1 cellular context compared by ENCODE assay signal in the genomic region with DNA sequence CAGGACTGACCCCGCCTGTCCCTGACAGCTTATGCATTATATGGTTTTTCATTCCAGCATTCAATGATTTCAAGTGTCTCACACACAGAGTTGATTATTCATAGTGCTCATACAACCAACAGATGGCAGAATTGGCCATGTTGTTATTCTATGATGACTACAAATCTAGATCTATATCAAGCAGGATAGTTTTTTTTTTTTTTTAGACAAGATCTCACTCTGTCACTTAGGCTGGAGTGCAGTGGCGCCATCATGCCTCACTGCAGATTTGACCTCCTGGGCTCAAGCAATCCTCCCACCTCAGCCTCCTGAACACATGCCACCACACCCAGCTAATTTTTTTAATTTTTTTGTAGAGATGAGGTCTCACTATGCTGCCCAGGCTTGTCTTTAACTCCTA.
TF ChIP-seq lines count a peak whose summit lies in the region.

No MANE protein-coding gene starts in this region.

TF ChIP-seq in HEK293, 187 proteins besides CTCF, POLR2A, EP300 and RAD21:
- TF ChIP-seq, protein P1, sequence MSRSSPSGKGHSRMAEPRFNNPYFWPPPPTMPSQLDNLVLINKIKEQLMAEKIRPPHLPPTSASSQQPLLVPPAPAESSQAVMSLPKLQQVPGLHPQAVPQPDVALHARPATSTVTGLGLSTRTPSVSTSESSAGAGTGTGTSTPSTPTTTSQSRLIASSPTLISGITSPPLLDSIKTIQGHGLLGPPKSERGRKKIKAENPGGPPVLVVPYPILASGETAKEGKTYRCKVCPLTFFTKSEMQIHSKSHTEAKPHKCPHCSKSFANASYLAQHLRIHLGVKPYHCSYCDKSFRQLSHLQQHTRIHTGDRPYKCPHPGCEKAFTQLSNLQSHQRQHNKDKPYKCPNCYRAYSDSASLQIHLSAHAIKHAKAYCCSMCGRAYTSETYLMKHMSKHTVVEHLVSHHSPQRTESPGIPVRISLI (tag by site-specific recombination; IDR thresholded peaks at IDR 0.05), result 0 out of 2 replicates have a peak, but pooled peaks have one; percentile 35
- TF ChIP-seq ZNF2 (tag by site-specific recombination; IDR thresholded peaks at IDR 0.05) (no peak), ZNF654 (tag by site-specific recombination; IDR thresholded peaks at IDR 0.05; ENCODE audit: low read depth) (peak; percentile 82)
